In the genomic region with DNA sequence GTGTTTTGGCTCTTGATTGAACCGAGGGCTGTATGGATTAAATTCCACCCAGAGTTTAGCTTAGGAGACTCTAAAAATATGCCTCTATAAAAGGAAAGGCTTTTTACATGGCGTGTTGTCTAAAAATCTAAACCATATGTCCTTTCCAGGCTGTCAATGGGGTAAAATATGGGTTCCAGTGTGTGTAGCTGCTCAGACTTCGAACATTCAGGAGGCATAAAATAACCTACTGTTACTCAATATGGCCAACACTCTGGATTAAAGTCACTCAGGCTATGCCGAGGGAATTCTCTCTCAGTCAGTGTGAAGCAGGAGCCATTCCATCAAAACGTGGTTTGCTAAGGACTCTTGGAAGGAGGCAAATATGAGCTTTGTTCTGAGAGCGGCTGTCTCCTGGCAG, we compare ENCODE assay signal across 13 cellular contexts.
DNase-seq lines count a peak whose midpoint lies in the region; ATAC-seq and TF ChIP-seq lines count a peak whose summit lies in the region.
"Had no signal": no experiment of that assay in that cellular context is flagged by ENCODE, and none has a peak within 500 bp of the region (broad histone marks: within the 10 kb centered on the region; RNA-seq: fewer than 3 reads in every experiment).

No MANE protein-coding gene starts in this region.

- H3K9me3 ChIP-seq in adipocyte (ENCODE audit: control insufficient read depth, low read length): no peaks in the 10 kb centered on the region
- no peaks in the 10 kb centered on the region for H3K9me3 ChIP-seq in hepatocyte (ENCODE audit: low read depth)
- no peaks in the 10 kb centered on the region for H3K9me3 ChIP-seq in CD8-positive, alpha-beta memory T cell (ENCODE audit: low read length)
- H3K9me3 ChIP-seq: Caco-2 had no signal

- H3K27me3 Mint-ChIP-seq in CD8-positive, alpha-beta memory T cell: peaks cover 0 to 3% of the 10 kb centered on the region in 2 donors

- H3K4me2 ChIP-seq in hepatocyte: no peak overlapping the region

- peak overlapping the region in 1 of 8 donors; percentile 68 for H3K27ac Mint-ChIP-seq in CD8-positive, alpha-beta memory T cell

- no peak overlapping the region for H2AFZ ChIP-seq in hepatocyte

- DNase-seq in AG20443 (ENCODE audit: low spot score): peak; percentile 38
- DNase-seq in GM03348 (ENCODE audit: low spot score): peak; percentile 56
- peak; percentile 71 for DNase-seq in adipocyte (ENCODE audit: low read depth)
- no peak for DNase-seq in hepatocyte (ENCODE audit: low spot score)
- no peak for DNase-seq in NOMO-1 treated with dmso at 0.1 percent for 144 hours (lab: John Stamatoyannopoulos, UW; ENCODE audit: unreplicated experiment)
- no peak for DNase-seq in CD8-positive, alpha-beta memory T cell
- no peak for DNase-seq in HK-2 (ENCODE audit: unreplicated experiment)
- no peak for DNase-seq in sciatic nerve (ENCODE audit: low spot score)
- DNase-seq: Caco-2, Karpas-422, NCI-H187 treated with DMSO at 0.1 percent for 48 hours, NCI-H446 treated with DMSO at 0.1 percent for 48 hours, NCI-H774 had no signal

- CTCF ChIA-PET in CD8-positive, alpha-beta memory T cell (lab: Charles Lee): no interaction called here

- TF ChIP-seq CTCF in hepatocyte (IDR thresholded peaks at IDR 0.05; ENCODE audit: poor library complexity): no peak

- no peak overlapping the region for H3K4me3 Mint-ChIP-seq in CD8-positive, alpha-beta memory T cell

- H3K4me3 ChIP-seq in adipocyte (ENCODE audit: low read length): no peak overlapping the region
- H3K4me3 ChIP-seq in hepatocyte: no peak overlapping the region
- no peak overlapping the region for H3K4me3 ChIP-seq in CD8-positive, alpha-beta memory T cell (ENCODE audit: low read length)

- no peaks in the 10 kb centered on the region for H3K9me3 Mint-ChIP-seq in CD8-positive, alpha-beta memory T cell

- H3K9ac ChIP-seq in adipocyte (ENCODE audit: low read length): peak overlapping the region; percentile 5

- H3K27me3 ChIP-seq in adipocyte (replicated peaks; ENCODE audit: control insufficient read depth, insufficient read depth, low read length) (no peaks in the 10 kb centered on the region), hepatocyte (no peaks in the 10 kb centered on the region)
- no peaks in the 10 kb centered on the region for H3K27me3 ChIP-seq in CD8-positive, alpha-beta memory T cell (ENCODE audit: insufficient read depth, low read length, poor library complexity, severe bottlenecking)

- H3K79me2 ChIP-seq in hepatocyte: no peaks in the 10 kb centered on the region

- peaks cover 56% of the 10 kb centered on the region for H3K4me1 ChIP-seq in adipocyte (ENCODE audit: control insufficient read depth, insufficient read depth, low read length)
- H3K4me1 ChIP-seq in hepatocyte (ENCODE audit: insufficient read depth): peaks cover 16% of the 10 kb centered on the region
- H3K4me1 ChIP-seq in CD8-positive, alpha-beta memory T cell (ENCODE audit: insufficient read depth, low read length): peaks cover 36% of the 10 kb centered on the region

- peaks cover 0 to 58% (median 12%) of the 10 kb centered on the region in 3 donors for H3K36me3 Mint-ChIP-seq in CD8-positive, alpha-beta memory T cell

- H4K20me1 ChIP-seq in hepatocyte (ENCODE audit: insufficient read depth, poor library complexity, severe bottlenecking): no peaks in the 10 kb centered on the region

- no peaks in the 10 kb centered on the region for H3K9me2 ChIP-seq in hepatocyte (replicated peaks; ENCODE audit: insufficient read depth)

- POLR2A ChIA-PET in CD8-positive, alpha-beta memory T cell (lab: Charles Lee): no interaction called here

- H3K36me3 ChIP-seq in adipocyte (ENCODE audit: control insufficient read depth, insufficient read depth, low read length, severe bottlenecking): no peaks in the 10 kb centered on the region
- no peaks in the 10 kb centered on the region for H3K36me3 ChIP-seq in hepatocyte (replicated peaks; ENCODE audit: insufficient read depth, low read depth)
- H3K36me3 ChIP-seq in CD8-positive, alpha-beta memory T cell (ENCODE audit: insufficient read depth, low read length): peaks cover 6% of the 10 kb centered on the region

- H3K4me1 Mint-ChIP-seq in CD8-positive, alpha-beta memory T cell: peaks cover 58 to 92% (median 87%) of the 10 kb centered on the region in 3 donors

- intact Hi-C loops in sciatic nerve (cut with DNase I): no loop called here

- ATAC-seq in sciatic nerve: no peak

- peak overlapping the region; percentile 73 for H3K27ac ChIP-seq in hepatocyte
- H3K27ac ChIP-seq in CD8-positive, alpha-beta memory T cell (ENCODE audit: low read depth, low read length): no peak overlapping the region

- 55% methylated on average over 6 of the region's 6 CpGs for WGBS in hepatocyte (ENCODE audit: low lambda C conversion rate, missing lambda C conversion rate)

Comparison
In these comparisons a context has a peak if more than half of its experiments do, and no peak if none do; other contexts are left out.
1. DNase-seq: peak in AG20443 (single experiment), GM03348 (single experiment) and adipocyte (single experiment); none in hepatocyte (single experiment), NOMO-1 treated with dmso at 0.1 percent for 144 hours (single experiment), CD8-positive, alpha-beta memory T cell (0 of 5), HK-2 (single experiment) and sciatic nerve (single experiment).